1 cellular context compared by ENCODE assay signal in genomic region chr20:48851579-48851978, GRCh38.
TF ChIP-seq lines count a peak whose summit lies in the region.

No MANE protein-coding gene starts in this region.

TF ChIP-seq in HepG2, 621 proteins besides CTCF, POLR2A, EP300 and RAD21 (continued from another document):
- no peak for TF ChIP-seq STAG1 (CRISPR knock-in tag; IDR thresholded peaks at IDR 0.05)
- peak; percentile 79 for TF ChIP-seq MLX (CRISPR knock-in tag; IDR thresholded peaks at IDR 0.05)
- TF ChIP-seq HES4 (CRISPR knock-in tag; IDR thresholded peaks at IDR 0.05; ENCODE audit: borderline replicate concordance) = no peak
- no peak for TF ChIP-seq SNRNP70 (IDR thresholded peaks at IDR 0.05; ENCODE audit: low read depth, low read length)
- TF ChIP-seq SALL1 (CRISPR knock-in tag; IDR thresholded peaks at IDR 0.05) = peak; percentile 72; the same call in 1 of the 2 replicates
- no peak for TF ChIP-seq MTA1 (CRISPR knock-in tag; IDR thresholded peaks at IDR 0.05; ENCODE audit: borderline replicate concordance)
- TF ChIP-seq ZNF691 (CRISPR knock-in tag; IDR thresholded peaks at IDR 0.05; ENCODE audit: borderline replicate concordance, low read depth) = no peak
- no peak for TF ChIP-seq ZSCAN9 (CRISPR knock-in tag; IDR thresholded peaks at IDR 0.05; ENCODE audit: borderline replicate concordance)
- no peak for TF ChIP-seq ZNF883 (CRISPR knock-in tag; IDR thresholded peaks at IDR 0.05; ENCODE audit: not compliant biosample characterization)
- TF ChIP-seq AKNA (CRISPR knock-in tag; IDR thresholded peaks at IDR 0.05; ENCODE audit: borderline replicate concordance) = no peak
- TF ChIP-seq ZNF441 (CRISPR knock-in tag; IDR thresholded peaks at IDR 0.05; ENCODE audit: borderline replicate concordance) = no peak
- peak; percentile 40 for TF ChIP-seq TBL1XR1 (IDR thresholded peaks at IDR 0.05; ENCODE audit: borderline replicate concordance, low read length, partially characterized antibody)
